Comparison of ENCODE assay signal across 27 cellular contexts in genomic region chr4:135744928-135745327, GRCh38.
"Had no signal": no experiment of that assay in that cellular context is flagged by ENCODE, and none has a peak within 500 bp of the region (broad histone marks: within the 10 kb centered on the region; RNA-seq: fewer than 3 reads in every experiment).

No MANE protein-coding gene starts in this region.

- H2AFZ ChIP-seq: neural progenitor cell, parathyroid adenoma had no signal

- H3K9me3 ChIP-seq: ovary, suprapubic skin, testis, tibial artery, transverse colon, upper lobe of right lung, uterus had no signal

- H3K27me3 ChIP-seq: neural progenitor cell, ovary, suprapubic skin, testis, tibial artery, transverse colon, upper lobe of right lung, uterus had no signal

- H3K36me3 ChIP-seq: neural progenitor cell, ovary, suprapubic skin, tibial artery, transverse colon, upper lobe of right lung, uterus had no signal

- H3K4me1 ChIP-seq: parathyroid adenoma, psoas muscle, suprapubic skin, testis, tibial artery, transverse colon, upper lobe of right lung, uterus had no signal

- DNase-seq: naive thymus-derived CD4-positive, alpha-beta T cell; natural killer cell; occipital lobe; ovary; posterior cingulate gyrus; psoas muscle; right cardiac atrium; stimulated activated CD4-positive, alpha-beta T cell treated with anti-CD3 and anti-CD28 coated beads, Interleukin-12 subunit alpha, Interleukin-12 subunit beta, amount 100 ng/mL, for 4 hours; stimulated activated CD4-positive, alpha-beta T cell treated with anti-CD3 and anti-CD28 coated beads, Interleukin-1b, Interleukin-23, amount 100 ng/mL, for 48 hours; stimulated activated CD4-positive, alpha-beta T cell treated with anti-CD3 and anti-CD28 coated beads, Interleukin-4, amount 100 ng/mL, for 1 hour; stimulated activated CD4-positive, alpha-beta T cell treated with anti-CD3 and anti-CD28 coated beads, Interleukin-4, amount 100 ng/mL, for 4 hours; stimulated activated CD8-positive, alpha-beta memory T cell treated with anti-CD3 and anti-CD28 coated beads, Interleukin-4, amount 100 ng/mL, for 48 hours; stimulated activated naive CD4-positive, alpha-beta T cell; stimulated activated naive CD8-positive, alpha-beta T cell treated with anti-CD3 and anti-CD28 coated beads, Interleukin-15, amount 100 ng/mL, for 72 hours; stimulated activated naive CD8-positive, alpha-beta T cell treated with anti-CD3 and anti-CD28 coated beads, Interleukin-15, Interleukin-2, amounts not matched to agents 100 U/mL and 50 U/mL, for 24 hours; substantia nigra; testis; tibial artery; transverse colon; upper lobe of right lung; uterus had no signal

- H3K27ac ChIP-seq: neural progenitor cell, ovary, parathyroid adenoma, psoas muscle, skin epidermis, suprapubic skin, testis, tibial artery, transverse colon, upper lobe of right lung, uterus had no signal

- H3K9ac ChIP-seq: neural progenitor cell, parathyroid adenoma had no signal

- ATAC-seq: naive thymus-derived CD4-positive, alpha-beta T cell; natural killer cell; psoas muscle; right cardiac atrium; sciatic nerve; stimulated activated memory B cell treated with anti-CD40 and anti-IgM and Interleukin-4, amounts not matched to agents 10 μg/mL and 1 μg/mL and 100 μg/mL, for 72 hours; stimulated activated naive CD8-positive, alpha-beta T cell treated with anti-CD3 and anti-CD28 coated beads, Interleukin-15, amount 100 ng/mL, for 72 hours; stimulated activated naive CD8-positive, alpha-beta T cell treated with anti-CD3 and anti-CD28 coated beads, Interleukin-15, Interleukin-2, amounts not matched to agents 100 U/mL and 50 U/mL, for 24 hours; upper lobe of right lung had no signal

- H3K4me2 ChIP-seq: neural progenitor cell had no signal

- H3K4me3 ChIP-seq: neural progenitor cell, ovary, psoas muscle, skin epidermis, suprapubic skin, testis, tibial artery, transverse colon, upper lobe of right lung, uterus had no signal
